In the genomic region with DNA sequence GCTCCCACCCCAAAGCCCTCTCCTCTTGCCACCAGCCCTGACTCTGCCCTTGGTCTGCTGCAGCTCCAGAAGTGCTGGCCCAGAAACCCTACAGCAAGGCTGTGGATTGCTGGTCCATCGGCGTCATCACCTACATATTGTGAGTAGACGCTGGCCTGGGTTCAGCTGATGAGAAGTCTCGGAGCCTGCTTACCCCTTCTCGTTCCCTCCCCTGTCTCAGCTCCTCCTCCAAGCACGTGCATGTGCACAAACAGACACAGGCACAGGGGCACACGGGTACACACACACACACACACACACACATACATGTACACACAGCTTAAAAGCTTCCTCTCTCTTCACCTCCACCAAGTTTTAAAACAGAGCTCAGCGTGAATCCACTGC, we compare ENCODE assay signal across 13 cellular contexts. TPM values are rescaled to one million over a fixed set of nuclear protein-coding genes. Genes with fewer than 3 reads are reported as not detected.
DNase-seq lines count a peak whose midpoint lies in the region; ATAC-seq lines count a peak whose summit lies in the region.
"Had no signal": no experiment of that assay in that cellular context is flagged by ENCODE, and none has a peak within 500 bp of the region (broad histone marks: within the 10 kb centered on the region; RNA-seq: fewer than 3 reads in every experiment).

No MANE protein-coding gene starts in this region.

- DNase-seq in MG63 (no peak), HPDE6-E6E7 (ENCODE audit: extremely low spot score) (no peak), NCI-H1417 (lab: John Stamatoyannopoulos, UW) (no peak), KBM-7 (no peak)
- DNase-seq: CD8-positive, alpha-beta T cell; effector memory CD8-positive, alpha-beta T cell; heart right ventricle; WERI-Rb-1 had no signal

- ATAC-seq in GM18511 (IDR thresholded peaks at IDR 0.05; ENCODE audit: unreplicated experiment): peak; percentile 40
- ATAC-seq in GM21390 (IDR thresholded peaks at IDR 0.05; ENCODE audit: unreplicated experiment): peak; percentile 15
- peak; percentile 24 for ATAC-seq in HG03097 (IDR thresholded peaks at IDR 0.05; ENCODE audit: low FRiP score, unreplicated experiment)
- ATAC-seq: CD8-positive, alpha-beta T cell; effector memory CD8-positive, alpha-beta T cell; Right ventricle myocardium inferior had no signal

- peak overlapping the region; percentile 70 for H3K27ac ChIP-seq in cingulate gyrus (ENCODE audit: low read depth, low read length)
- H3K27ac ChIP-seq: heart right ventricle, WERI-Rb-1 had no signal

- H3K4me3 ChIP-seq in MG63: no peak overlapping the region
- H3K4me3 ChIP-seq: heart right ventricle had no signal

- no peaks in the 10 kb centered on the region for H3K9me3 ChIP-seq in MG63
- H3K9me3 ChIP-seq: heart right ventricle had no signal

- in situ Hi-C loops in KBM-7 (cut with MboI; ENCODE audit: low pct_unique_long_range_greater_than_20kb, low sequenced_read_pairs): no loop called here

- H3K27me3 ChIP-seq in MG63: no peaks in the 10 kb centered on the region
- H3K27me3 ChIP-seq: heart right ventricle had no signal

- H3K36me3 ChIP-seq in MG63: no peaks in the 10 kb centered on the region
- H3K36me3 ChIP-seq: heart right ventricle, WERI-Rb-1 had no signal

RNA-seq across cellular contexts. Expression of gene CAMK1G, which starts 24.3 kb away (rescaled TPM):
- total RNA-seq in MG63 (2014; rRNA removed; shearing (Covaris generic); ENCODE audit: low replicate concordance): not detected in 2 replicates
- total RNA-seq: CD8-positive, alpha-beta T cell; Right ventricle myocardium inferior had no signal

RNA-seq across cellular contexts. Expression of gene LAMB3, which starts 44.4 kb away (rescaled TPM):
- total RNA-seq in MG63 (2014; rRNA removed; shearing (Covaris generic); ENCODE audit: low replicate concordance): 1.5 and 4.7 TPM in 2 replicates
- total RNA-seq: CD8-positive, alpha-beta T cell had no signal
